ENCODE assay signal across 12 cellular contexts in genomic region chr2:53820038-53820437, GRCh38. TPM values are rescaled to one million over a fixed set of nuclear protein-coding genes. Genes with fewer than 3 reads are reported as not detected.
A peak's percentile ranks its signal among the peaks of the same experiment; 100 is the strongest.
DNase-seq lines count a peak whose midpoint lies in the region; ATAC-seq and TF ChIP-seq lines count a peak whose summit lies in the region.
"Had no signal": no experiment of that assay in that cellular context is flagged by ENCODE, and none has a peak within 500 bp of the region (broad histone marks: within the 10 kb centered on the region; RNA-seq: fewer than 3 reads in every experiment).

No MANE protein-coding gene starts in this region.

- no peaks in the 10 kb centered on the region for H3K27me3 ChIP-seq in colonic mucosa
- H3K27me3 ChIP-seq in CD4-positive, alpha-beta memory T cell (ENCODE audit: insufficient read depth, low read length): no peaks in the 10 kb centered on the region
- no peaks in the 10 kb centered on the region for H3K27me3 ChIP-seq in heart left ventricle
- H3K27me3 ChIP-seq: BLaER1 treated with 17β-estradiol and CSF1 and Interleukin-3, amounts not matched to agents 10 nM and 100 nM had no signal

- peak overlapping the region; percentile 11 for H3K27ac Mint-ChIP-seq in memory B cell
- H3K27ac Mint-ChIP-seq in stimulated activated effector memory CD8-positive, alpha-beta T cell treated with anti-CD3 and anti-CD28 coated beads, Interleukin-12 subunit alpha, Interleukin-12 subunit beta, amount 100 ng/mL, for 72 hours: peak overlapping the region; percentile 64
- H3K27ac Mint-ChIP-seq in CD4-positive, alpha-beta memory T cell: peak overlapping the region in 2 of 7 donors; percentile 37 to 65
- H3K27ac Mint-ChIP-seq: B cell had no signal

- H3K27ac ChIP-seq in colonic mucosa: peak overlapping the region; percentile 1
- H3K27ac ChIP-seq in CD4-positive, alpha-beta memory T cell (ENCODE audit: low read depth, low read length): no peak overlapping the region
- no peak overlapping the region for H3K27ac ChIP-seq in heart left ventricle
- H3K27ac ChIP-seq: BLaER1 treated with 17β-estradiol and CSF1 and Interleukin-3, amounts not matched to agents 10 nM and 100 nM had no signal

- no peak for ATAC-seq in memory B cell (ENCODE audit: low read depth)
- no peak for ATAC-seq in stimulated activated effector memory CD8-positive, alpha-beta T cell treated with anti-CD3 and anti-CD28 coated beads, Interleukin-12 subunit alpha, Interleukin-12 subunit beta, amount 100 ng/mL, for 72 hours
- no peak for ATAC-seq in heart left ventricle

- no peak overlapping the region for H3K9ac ChIP-seq in colonic mucosa (ENCODE audit: low read depth in 2 of 2, low read length in 2 of 2)
- H3K9ac ChIP-seq: BLaER1 treated with 17β-estradiol and CSF1 and Interleukin-3, amounts not matched to agents 10 nM and 100 nM had no signal

- no peak for TF ChIP-seq POLR2A in heart left ventricle (IDR thresholded peaks at IDR 0.05)

- POLR2A ChIA-PET in CD4-positive, alpha-beta memory T cell (lab: Charles Lee; ENCODE audit: partially characterized antibody): no interaction called here

- no peaks in the 10 kb centered on the region for H3K4me1 Mint-ChIP-seq in memory B cell
- H3K4me1 Mint-ChIP-seq in stimulated activated effector memory CD8-positive, alpha-beta T cell treated with anti-CD3 and anti-CD28 coated beads, Interleukin-12 subunit alpha, Interleukin-12 subunit beta, amount 100 ng/mL, for 72 hours: no peaks in the 10 kb centered on the region
- H3K4me1 Mint-ChIP-seq in CD4-positive, alpha-beta memory T cell: no peaks in the 10 kb centered on the region
- H3K4me1 Mint-ChIP-seq: B cell had no signal

- H3K4me3 Mint-ChIP-seq in memory B cell: no peak overlapping the region
- no peak overlapping the region for H3K4me3 Mint-ChIP-seq in stimulated activated effector memory CD8-positive, alpha-beta T cell treated with anti-CD3 and anti-CD28 coated beads, Interleukin-12 subunit alpha, Interleukin-12 subunit beta, amount 100 ng/mL, for 72 hours
- no peak overlapping the region for H3K4me3 Mint-ChIP-seq in CD4-positive, alpha-beta memory T cell
- H3K4me3 Mint-ChIP-seq: B cell had no signal

- DNase-seq in MV-4-11 (lab: John Stamatoyannopoulos, UW) (peak; percentile 42), colonic mucosa (peak; percentile 20), memory B cell (ENCODE audit: low spot score in 2 of 2) (no peak), heart left ventricle (no peak)
- DNase-seq in stimulated activated effector memory CD8-positive, alpha-beta T cell treated with anti-CD3 and anti-CD28 coated beads, Interleukin-12 subunit alpha, Interleukin-12 subunit beta, amount 100 ng/mL, for 72 hours (ENCODE audit: low spot score in 2 of 2): no peak
- DNase-seq in CD4-positive, alpha-beta memory T cell: no peak
- no peak for DNase-seq in central memory CD4-positive, alpha-beta T cell
- DNase-seq: Caco-2; CD4-positive, CD25-positive, alpha-beta regulatory T cell; HCEC 1CT had no signal

- no peaks in the 10 kb centered on the region for H3K36me3 ChIP-seq in colonic mucosa
- H3K36me3 ChIP-seq in CD4-positive, alpha-beta memory T cell (ENCODE audit: insufficient read depth, low read length): peaks cover 40% of the 10 kb centered on the region
- peaks cover 0 to 58% (median 46%) of the 10 kb centered on the region in 9 donors for H3K36me3 ChIP-seq in heart left ventricle

- intact Hi-C loops in colonic mucosa (cut with DNase I): no loop called here
- intact Hi-C loops in CD4-positive, alpha-beta memory T cell (cut with micrococcal nuclease): no loop called here
- intact Hi-C loops in heart left ventricle (cut with DNase I): no loop called here

- H3K9me3 ChIP-seq in colonic mucosa (no peaks in the 10 kb centered on the region), heart left ventricle (no peaks in the 10 kb centered on the region)
- no peaks in the 10 kb centered on the region for H3K9me3 ChIP-seq in CD4-positive, alpha-beta memory T cell (ENCODE audit: control insufficient read depth in 1 of 2, low read length in 2 of 2)
- H3K9me3 ChIP-seq: BLaER1 treated with 17β-estradiol and CSF1 and Interleukin-3, amounts not matched to agents 10 nM and 100 nM; Caco-2 had no signal

- WGBS in heart left ventricle, 4 donors: 92 to 93% (median 92%) methylated on average over 10 of the region's 10 CpGs

- H3K36me3 Mint-ChIP-seq in memory B cell: peaks cover 23% of the 10 kb centered on the region
- peaks cover 47% of the 10 kb centered on the region for H3K36me3 Mint-ChIP-seq in stimulated activated effector memory CD8-positive, alpha-beta T cell treated with anti-CD3 and anti-CD28 coated beads, Interleukin-12 subunit alpha, Interleukin-12 subunit beta, amount 100 ng/mL, for 72 hours
- H3K36me3 Mint-ChIP-seq in CD4-positive, alpha-beta memory T cell: peaks cover 30 to 41% of the 10 kb centered on the region in 2 donors

- H3K9me3 Mint-ChIP-seq in memory B cell: no peaks in the 10 kb centered on the region
- no peaks in the 10 kb centered on the region for H3K9me3 Mint-ChIP-seq in stimulated activated effector memory CD8-positive, alpha-beta T cell treated with anti-CD3 and anti-CD28 coated beads, Interleukin-12 subunit alpha, Interleukin-12 subunit beta, amount 100 ng/mL, for 72 hours
- H3K9me3 Mint-ChIP-seq in CD4-positive, alpha-beta memory T cell: no peaks in the 10 kb centered on the region
- H3K9me3 Mint-ChIP-seq: CD4-positive, CD25-positive, alpha-beta regulatory T cell had no signal

- CTCF ChIA-PET in CD4-positive, alpha-beta memory T cell (lab: Charles Lee; ENCODE audit: partially characterized antibody): no interaction called here

- H3K27me3 Mint-ChIP-seq in memory B cell: no peaks in the 10 kb centered on the region
- no peaks in the 10 kb centered on the region for H3K27me3 Mint-ChIP-seq in CD4-positive, alpha-beta memory T cell
- H3K27me3 Mint-ChIP-seq: B cell; CD4-positive, CD25-positive, alpha-beta regulatory T cell had no signal

- no peaks in the 10 kb centered on the region for H3K4me1 ChIP-seq in colonic mucosa
- H3K4me1 ChIP-seq in CD4-positive, alpha-beta memory T cell (ENCODE audit: insufficient read depth, low read length): no peaks in the 10 kb centered on the region
- no peaks in the 10 kb centered on the region for H3K4me1 ChIP-seq in heart left ventricle
- H3K4me1 ChIP-seq: Caco-2 had no signal

- TF ChIP-seq CTCF in colonic mucosa (IDR thresholded peaks at IDR 0.05): no peak
- TF ChIP-seq CTCF in heart left ventricle (IDR thresholded peaks at IDR 0.05): no peak

- no peak overlapping the region for H3K4me3 ChIP-seq in colonic mucosa
- no peak overlapping the region for H3K4me3 ChIP-seq in CD4-positive, alpha-beta memory T cell (ENCODE audit: low read length in 2 of 2)
- H3K4me3 ChIP-seq in heart left ventricle: no peak overlapping the region
- H3K4me3 ChIP-seq: BLaER1 treated with 17β-estradiol and CSF1 and Interleukin-3, amounts not matched to agents 10 nM and 100 nM had no signal

RNA-seq across cellular contexts. Expression of gene ERLEC1, which starts 33.2 kb away (rescaled TPM):
- total RNA-seq in colonic mucosa: 10 to 100 TPM; 34.2 to 51.9 TPM
- total RNA-seq in CD4-positive, alpha-beta memory T cell: 10 to 100 TPM; 32.4 to 33.6 TPM
- polyA plus RNA-seq in CD4-positive, alpha-beta memory T cell: 10 to 100 TPM; 37.1 to 47.3 TPM
- total RNA-seq in heart left ventricle: 10 to 100 TPM; 32.3 to 49.8 (median 42.7) TPM
- 10 to 100 TPM; 14.6 to 63.6 TPM for polyA plus RNA-seq in heart left ventricle

RNA-seq across cellular contexts. Expression of gene ASB3, which starts 33.3 kb away (rescaled TPM):
- total RNA-seq in colonic mucosa (10 to 100 TPM in 1 of 2 donors, 1 to 10 TPM in 1; 9.9 to 12.3 TPM), heart left ventricle (10 to 100 TPM in 5 of 9 donors, 1 to 10 TPM in 4; 7.0 to 18.0 (median 11.6) TPM)
- 10 to 100 TPM; 40.1 to 43.5 TPM for total RNA-seq in CD4-positive, alpha-beta memory T cell
- 10 to 100 TPM; 18.1 to 29.2 TPM for polyA plus RNA-seq in CD4-positive, alpha-beta memory T cell
- polyA plus RNA-seq in heart left ventricle: 1 to 10 TPM; 4.2 to 6.7 TPM

RNA-seq across cellular contexts. Expression of gene GPR75, which starts 39.7 kb away (rescaled TPM):
- total RNA-seq in colonic mucosa (1 to 10 TPM in 1 of 2 donors, under 1 TPM in 1; 0.58 to 1.1 TPM), heart left ventricle (1 to 10 TPM in 7 of 9 donors, under 1 TPM in 2; 0.67 to 2.2 (median 1.2) TPM)
- 1 to 10 TPM; 3.1 to 4.3 TPM for total RNA-seq in CD4-positive, alpha-beta memory T cell
- polyA plus RNA-seq in CD4-positive, alpha-beta memory T cell: not detected
- polyA plus RNA-seq in heart left ventricle: under 1 TPM; 0.84 to 0.98 TPM
- polyA plus RNA-seq: CD4-positive, CD25-positive, alpha-beta regulatory T cell had no signal

RNA-seq across cellular contexts. Expression of gene CHAC2, which starts 52.4 kb away (rescaled TPM):
- 1 to 10 TPM; 3.2 to 9.6 TPM for total RNA-seq in colonic mucosa
- total RNA-seq in CD4-positive, alpha-beta memory T cell: 1 to 10 TPM; 1.5 to 1.6 TPM
- 1 to 10 TPM; 3.6 to 4.9 TPM for polyA plus RNA-seq in CD4-positive, alpha-beta memory T cell
- 1 to 10 TPM; 1.4 to 6.0 (median 2.9) TPM for total RNA-seq in heart left ventricle
- 10 to 100 TPM in 1 of 2 donors, 1 to 10 TPM in 1; 4.2 to 10.1 TPM for polyA plus RNA-seq in heart left ventricle

Comparison
In these comparisons a context has a peak if more than half of its experiments do, and no peak if none do; other contexts are left out.
1. DNase-seq: peak in MV-4-11 (single experiment) and colonic mucosa (single experiment); none in memory B cell (0 of 2), stimulated activated effector memory CD8-positive, alpha-beta T cell treated with anti-CD3 and anti-CD28 coated beads, Interleukin-12 subunit alpha, Interleukin-12 subunit beta, amount 100 ng/mL, for 72 hours (0 of 2), CD4-positive, alpha-beta memory T cell (0 of 5), central memory CD4-positive, alpha-beta T cell (single experiment) and heart left ventricle (0 of 5).